9 cellular contexts compared by ENCODE assay signal in the genomic region with DNA sequence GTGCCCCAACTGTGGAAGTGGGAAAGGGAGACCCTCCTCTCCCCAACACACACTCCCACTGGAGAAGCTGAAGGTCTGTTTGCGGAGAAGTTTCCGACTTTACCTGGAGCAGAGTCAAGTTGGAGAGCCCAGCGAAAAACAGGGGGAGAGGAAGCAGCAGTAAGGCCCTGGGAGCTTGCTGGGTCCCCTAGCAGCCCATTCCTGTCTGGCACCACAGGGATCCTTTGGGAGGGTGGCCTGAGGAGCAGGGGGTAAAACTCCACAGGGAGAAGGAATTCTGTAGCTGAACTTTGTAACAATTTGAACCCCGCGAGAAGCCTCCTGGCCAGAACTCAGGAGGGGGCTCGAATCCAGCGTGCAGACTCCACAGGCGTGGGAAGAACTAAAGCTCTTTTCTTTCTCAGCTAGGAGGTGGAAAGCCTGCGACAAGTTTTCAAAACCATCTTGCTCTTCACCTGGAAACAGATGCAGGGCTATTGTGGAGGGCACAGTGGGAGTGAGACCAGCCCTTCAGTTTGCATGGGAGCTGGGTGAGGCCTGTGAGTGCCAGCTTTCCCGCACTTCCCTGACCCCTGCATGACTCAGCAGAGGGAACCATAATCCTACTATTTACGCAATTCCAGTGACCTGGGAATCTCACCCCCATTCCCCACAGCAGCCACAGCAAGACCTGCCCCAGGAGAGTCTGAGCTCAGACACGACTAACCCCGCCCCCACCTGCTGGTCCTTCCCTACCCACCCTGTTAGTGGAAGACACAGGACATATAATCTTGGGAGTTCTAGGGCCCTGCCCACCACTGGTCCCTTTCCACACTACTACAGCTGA. TPM values are rescaled to one million over a fixed set of nuclear protein-coding genes. Genes with fewer than 3 reads are reported as not detected.
DNase-seq lines count a peak whose midpoint lies in the region; ATAC-seq, FAIRE-seq and TF ChIP-seq lines count a peak whose summit lies in the region.
"Had no signal": no experiment of that assay in that cellular context is flagged by ENCODE, and none has a peak within 500 bp of the region (broad histone marks: within the 10 kb centered on the region; RNA-seq: fewer than 3 reads in every experiment).

No MANE protein-coding gene starts in this region.

- H3K4me1 Mint-ChIP-seq in GM23338, result peaks cover 46% of the 10 kb centered on the region

- no peak for DNase-seq in GM23338 (ENCODE audit: low spot score)
- DNase-seq in WERI-Rb-1, result peak; percentile 66
- DNase-seq in fibroblast of the aortic adventitia (ENCODE audit: low read depth), result peak; percentile 46
- peak; percentile 95 for DNase-seq in renal cortical epithelial cell (ENCODE audit: low read depth)
- no peak for DNase-seq in GM12892 (ENCODE audit: insufficient read length)
- DNase-seq in activated CD4-positive, alpha-beta T cell treated with anti-CD3 and anti-CD28 coated beads for 4 hours, result no peak
- no peak for DNase-seq in stimulated activated CD4-positive, alpha-beta T cell treated with anti-CD3 and anti-CD28 coated beads, Interleukin-15, amount 100 ng/mL, for 24 hours
- DNase-seq in HuH-7 (ENCODE audit: low spot score), result no peak

- no peaks in the 10 kb centered on the region for H3K79me2 ChIP-seq in GM23338 (replicated peaks; ENCODE audit: insufficient read depth)

- H4K20me1 ChIP-seq in GM23338 (replicated peaks; ENCODE audit: insufficient read depth), result no peaks in the 10 kb centered on the region

- peak overlapping the region; percentile 46; the same call in 1 of the 2 replicates for H3K27ac ChIP-seq in GM23338 (ENCODE audit: low read depth)
- H3K27ac ChIP-seq in WERI-Rb-1, result peak overlapping the region; percentile 7; the same call in 1 of the 2 replicates

- H3K27me3 Mint-ChIP-seq in GM23338 (ENCODE audit: insufficient read depth, low read depth, poor library complexity), result peaks cover 27% of the 10 kb centered on the region

- peak overlapping the region; percentile 84; the same call in 2 of the 3 replicates for H3K4me3 Mint-ChIP-seq in GM23338

- 0 out of 2 replicates have a peak, but pooled peaks cover 9% of the 10 kb centered on the region for H3F3A ChIP-seq in GM23338 (replicated peaks; ENCODE audit: low read depth)

- H3K4me2 ChIP-seq in GM23338, result peak overlapping the region; percentile 92

- H3K9me3 ChIP-seq in WERI-Rb-1 (ENCODE audit: severe bottlenecking), result peaks cover 3% of the 10 kb centered on the region

- TF ChIP-seq CTCF in GM23338 (conservative IDR thresholded peaks at IDR 0.05; ENCODE audit: low read depth in 2 of 2), result no peak
- TF ChIP-seq CTCF in WERI-Rb-1 (IDR thresholded peaks at IDR 0.05; ENCODE audit: low read depth, low read length), result no peak
- no peak for TF ChIP-seq CTCF in fibroblast of the aortic adventitia (IDR thresholded peaks at IDR 0.05; ENCODE audit: insufficient read depth, low read length)

- H3K9me2 ChIP-seq in GM23338 (ENCODE audit: insufficient read depth), result peaks cover 5% of the 10 kb centered on the region; the same call in 1 of the 2 replicates

- FAIRE-seq in GM12892 (lab: Jason Lieb, UNC), result no peak
- FAIRE-seq: TTC549 had no signal

- ATAC-seq in GM23338, result peak; percentile 27

- 0 out of 3 replicates have a peak, but pooled peaks cover 2% of the 10 kb centered on the region for H3K36me3 Mint-ChIP-seq in GM23338 (ENCODE audit: low read depth)

- no peak for TF ChIP-seq POLR2A in GM12892 (IDR thresholded peaks at IDR 0.05; ENCODE audit: low read depth, low read length)

- peaks cover 3% of the 10 kb centered on the region; the same call in 2 of the 3 replicates for H3K9me3 Mint-ChIP-seq in GM23338

- H3K36me3 ChIP-seq in GM23338 (ENCODE audit: insufficient read depth), result no peaks in the 10 kb centered on the region
- no peaks in the 10 kb centered on the region for H3K36me3 ChIP-seq in WERI-Rb-1

- H2AFZ ChIP-seq in GM23338, result peak overlapping the region; percentile 80

- peaks cover 31% of the 10 kb centered on the region for H3K4me1 ChIP-seq in GM23338 (ENCODE audit: insufficient read depth)

- peaks cover 12% of the 10 kb centered on the region; the same call in 1 of the 2 replicates for H3K27me3 ChIP-seq in GM23338 (ENCODE audit: insufficient read depth)
- no peaks in the 10 kb centered on the region for H3K27me3 ChIP-seq in WERI-Rb-1 (ENCODE audit: insufficient read depth, low read depth, severe bottlenecking)

- peak overlapping the region; percentile 90; the same call in 1 of the 2 replicates for H3K4me3 ChIP-seq in GM23338
- H3K4me3 ChIP-seq in WERI-Rb-1 (ENCODE audit: low read depth, low read length), result no peak overlapping the region
- peak overlapping the region; percentile 64 for H3K4me3 ChIP-seq in fibroblast of the aortic adventitia (ENCODE audit: low read depth, low read length)

- H3K27ac Mint-ChIP-seq in GM23338, result peak overlapping the region; percentile 84

TF ChIP-seq in GM23338, 12 proteins besides CTCF, POLR2A, EP300 and RAD21 (continues in another document):
- TF ChIP-seq, protein P1, sequence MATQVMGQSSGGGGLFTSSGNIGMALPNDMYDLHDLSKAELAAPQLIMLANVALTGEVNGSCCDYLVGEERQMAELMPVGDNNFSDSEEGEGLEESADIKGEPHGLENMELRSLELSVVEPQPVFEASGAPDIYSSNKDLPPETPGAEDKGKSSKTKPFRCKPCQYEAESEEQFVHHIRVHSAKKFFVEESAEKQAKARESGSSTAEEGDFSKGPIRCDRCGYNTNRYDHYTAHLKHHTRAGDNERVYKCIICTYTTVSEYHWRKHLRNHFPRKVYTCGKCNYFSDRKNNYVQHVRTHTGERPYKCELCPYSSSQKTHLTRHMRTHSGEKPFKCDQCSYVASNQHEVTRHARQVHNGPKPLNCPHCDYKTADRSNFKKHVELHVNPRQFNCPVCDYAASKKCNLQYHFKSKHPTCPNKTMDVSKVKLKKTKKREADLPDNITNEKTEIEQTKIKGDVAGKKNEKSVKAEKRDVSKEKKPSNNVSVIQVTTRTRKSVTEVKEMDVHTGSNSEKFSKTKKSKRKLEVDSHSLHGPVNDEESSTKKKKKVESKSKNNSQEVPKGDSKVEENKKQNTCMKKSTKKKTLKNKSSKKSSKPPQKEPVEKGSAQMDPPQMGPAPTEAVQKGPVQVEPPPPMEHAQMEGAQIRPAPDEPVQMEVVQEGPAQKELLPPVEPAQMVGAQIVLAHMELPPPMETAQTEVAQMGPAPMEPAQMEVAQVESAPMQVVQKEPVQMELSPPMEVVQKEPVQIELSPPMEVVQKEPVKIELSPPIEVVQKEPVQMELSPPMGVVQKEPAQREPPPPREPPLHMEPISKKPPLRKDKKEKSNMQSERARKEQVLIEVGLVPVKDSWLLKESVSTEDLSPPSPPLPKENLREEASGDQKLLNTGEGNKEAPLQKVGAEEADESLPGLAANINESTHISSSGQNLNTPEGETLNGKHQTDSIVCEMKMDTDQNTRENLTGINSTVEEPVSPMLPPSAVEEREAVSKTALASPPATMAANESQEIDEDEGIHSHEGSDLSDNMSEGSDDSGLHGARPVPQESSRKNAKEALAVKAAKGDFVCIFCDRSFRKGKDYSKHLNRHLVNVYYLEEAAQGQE (IDR thresholded peaks at IDR 0.05; ENCODE audit: unreplicated experiment), result no peak

RNA-seq across cellular contexts. Expression of a gene that starts 25.8 kb away (rescaled TPM):
- total RNA-seq in GM23338 (2014; rRNA removed; shearing (Covaris generic)), result 65.0 and 71.3 TPM in 2 replicates
- 46.6 and 47.4 TPM in 2 replicates for polyA plus RNA-seq in GM23338 (2016; fragmentation: Nextera tagmentation; extraction: Ambion mirVana)
- total RNA-seq in fibroblast of the aortic adventitia (ENCODE audit: low replicate concordance), result 3.3 and 9.3 TPM in 2 replicates
- 6.0 and 12.2 TPM in 2 replicates for total RNA-seq in renal cortical epithelial cell
- polyA plus RNA-seq in GM12892 (2012; ENCODE audit: missing spikeins), result 13.7 TPM

RNA-seq across cellular contexts. Expression of a gene that starts 35.6 kb away (rescaled TPM):
- total RNA-seq in GM23338 (2014; rRNA removed; shearing (Covaris generic)), result 5.6 and 8.4 TPM in 2 replicates
- polyA plus RNA-seq in GM23338 (2016; fragmentation: Nextera tagmentation; extraction: Ambion mirVana), result 6.5 and 7.2 TPM in 2 replicates
- 8.6 and 22.1 TPM in 2 replicates for total RNA-seq in fibroblast of the aortic adventitia (ENCODE audit: low replicate concordance)
- 43.6 and 79.7 TPM in 2 replicates for total RNA-seq in renal cortical epithelial cell
- polyA plus RNA-seq in GM12892 (2012; ENCODE audit: missing spikeins), result 7.5 TPM

Comparison
In these comparisons a context has a peak if more than half of its experiments do, and no peak if none do; other contexts are left out.
1. DNase-seq: peak in WERI-Rb-1 (single experiment), fibroblast of the aortic adventitia (single experiment) and renal cortical epithelial cell (single experiment); none in GM23338 (single experiment), GM12892 (single experiment), activated CD4-positive, alpha-beta T cell treated with anti-CD3 and anti-CD28 coated beads for 4 hours (0 of 2), stimulated activated CD4-positive, alpha-beta T cell treated with anti-CD3 and anti-CD28 coated beads, Interleukin-15, amount 100 ng/mL, for 24 hours (single experiment) and HuH-7 (single experiment).